Comparison of ENCODE assay signal across 8 cellular contexts in the genomic region with DNA sequence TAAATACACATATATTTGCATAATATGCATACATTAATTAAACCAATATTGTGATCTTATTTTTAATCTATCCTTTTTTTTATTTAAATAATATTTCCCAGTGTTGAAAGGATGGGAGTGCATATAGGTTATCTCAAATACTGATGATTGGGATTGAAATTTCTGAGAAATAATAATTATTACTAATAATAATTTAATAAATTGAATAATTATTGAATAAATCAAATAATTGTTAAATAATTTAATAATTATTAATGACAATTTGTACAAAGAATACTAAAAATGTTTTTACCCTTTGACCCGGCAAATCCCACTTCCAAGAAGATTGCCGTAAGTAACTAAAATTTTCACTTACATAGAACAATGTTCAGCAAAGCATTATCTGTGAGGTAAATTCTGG.
"Had no signal": no experiment of that assay in that cellular context is flagged by ENCODE, and none has a peak within 500 bp of the region (broad histone marks: within the 10 kb centered on the region; RNA-seq: fewer than 3 reads in every experiment).

No MANE protein-coding gene starts in this region.

- DNase-seq: GM23248, GOT3, H7, HFFc6, IMR-90 had no signal

- H3K4me3 ChIP-seq: GM23248, HAP-1 had no signal

- ATAC-seq: HCT116 had no signal

- FAIRE-seq: HTR-8/SVneo had no signal

- H3K4me1 ChIP-seq: HAP-1 had no signal

- H3K9me3 ChIP-seq: HAP-1 had no signal

- H3K27ac ChIP-seq: GM23248 had no signal

- H3K27ac Mint-ChIP-seq: HFFc6 had no signal

- H3K36me3 ChIP-seq: HAP-1 had no signal

- H3K4me3 Mint-ChIP-seq: HFFc6 had no signal
